ENCODE assay signal across 10 cellular contexts in genomic region chr4:42331914-42332368, GRCh38.
DNase-seq lines count a peak whose midpoint lies in the region; ATAC-seq and TF ChIP-seq lines count a peak whose summit lies in the region.
"Had no signal": no experiment of that assay in that cellular context is flagged by ENCODE, and none has a peak within 500 bp of the region (broad histone marks: within the 10 kb centered on the region; RNA-seq: fewer than 3 reads in every experiment).

No MANE protein-coding gene starts in this region.

- H3K9me3 ChIP-seq in hepatocyte (ENCODE audit: low read depth), result no peaks in the 10 kb centered on the region

- 91% methylated on average over 6 of the region's 6 CpGs for WGBS in hepatocyte (ENCODE audit: low lambda C conversion rate, missing lambda C conversion rate)

- H3K27me3 ChIP-seq in hepatocyte, result no peaks in the 10 kb centered on the region

- no peaks in the 10 kb centered on the region for H3K9me2 ChIP-seq in hepatocyte (replicated peaks; ENCODE audit: insufficient read depth)

- H3K79me2 ChIP-seq in hepatocyte, result no peaks in the 10 kb centered on the region

- no peaks in the 10 kb centered on the region for H3K36me3 ChIP-seq in hepatocyte (replicated peaks; ENCODE audit: insufficient read depth, low read depth)

- H3K4me2 ChIP-seq in hepatocyte, result no peak overlapping the region

- H4K20me1 ChIP-seq in hepatocyte (ENCODE audit: insufficient read depth, poor library complexity, severe bottlenecking), result no peaks in the 10 kb centered on the region

- ATAC-seq in GM21619 (IDR thresholded peaks at IDR 0.05; ENCODE audit: unreplicated experiment), result peak; percentile 77
- no peak for ATAC-seq in GM21515 (IDR thresholded peaks at IDR 0.05; ENCODE audit: unreplicated experiment)
- ATAC-seq: natural killer cell had no signal

- no peaks in the 10 kb centered on the region for H3K4me1 ChIP-seq in hepatocyte (ENCODE audit: insufficient read depth)

- peak; percentile 56 for DNase-seq in COLO829 (ENCODE audit: low spot score)
- DNase-seq in RKO (ENCODE audit: low spot score), result peak; percentile 12
- DNase-seq in hepatocyte (ENCODE audit: low spot score), result peak; percentile 35
- no peak for DNase-seq in HPDE6-E6E7 (ENCODE audit: extremely low spot score)
- no peak for DNase-seq in activated CD4-positive, alpha-beta T cell treated with anti-CD3 and anti-CD28 coated beads, Interleukin-2, amount 50 U/mL, for 1 hour
- no peak for DNase-seq in T-helper 9 cell
- DNase-seq: natural killer cell, NCI-H526 had no signal

- H3K27ac ChIP-seq in hepatocyte, result no peak overlapping the region

- no peak overlapping the region for H2AFZ ChIP-seq in hepatocyte

- TF ChIP-seq CTCF in hepatocyte (IDR thresholded peaks at IDR 0.05; ENCODE audit: poor library complexity), result no peak

- no peak overlapping the region for H3K4me3 ChIP-seq in hepatocyte

Comparison
In these comparisons a context has a peak if more than half of its experiments do, and no peak if none do; other contexts are left out.
1. DNase-seq: peak in COLO829 (single experiment), RKO (single experiment) and hepatocyte (single experiment); none in HPDE6-E6E7 (single experiment), activated CD4-positive, alpha-beta T cell treated with anti-CD3 and anti-CD28 coated beads, Interleukin-2, amount 50 U/mL, for 1 hour (single experiment) and T-helper 9 cell (single experiment).